In the genomic region with DNA sequence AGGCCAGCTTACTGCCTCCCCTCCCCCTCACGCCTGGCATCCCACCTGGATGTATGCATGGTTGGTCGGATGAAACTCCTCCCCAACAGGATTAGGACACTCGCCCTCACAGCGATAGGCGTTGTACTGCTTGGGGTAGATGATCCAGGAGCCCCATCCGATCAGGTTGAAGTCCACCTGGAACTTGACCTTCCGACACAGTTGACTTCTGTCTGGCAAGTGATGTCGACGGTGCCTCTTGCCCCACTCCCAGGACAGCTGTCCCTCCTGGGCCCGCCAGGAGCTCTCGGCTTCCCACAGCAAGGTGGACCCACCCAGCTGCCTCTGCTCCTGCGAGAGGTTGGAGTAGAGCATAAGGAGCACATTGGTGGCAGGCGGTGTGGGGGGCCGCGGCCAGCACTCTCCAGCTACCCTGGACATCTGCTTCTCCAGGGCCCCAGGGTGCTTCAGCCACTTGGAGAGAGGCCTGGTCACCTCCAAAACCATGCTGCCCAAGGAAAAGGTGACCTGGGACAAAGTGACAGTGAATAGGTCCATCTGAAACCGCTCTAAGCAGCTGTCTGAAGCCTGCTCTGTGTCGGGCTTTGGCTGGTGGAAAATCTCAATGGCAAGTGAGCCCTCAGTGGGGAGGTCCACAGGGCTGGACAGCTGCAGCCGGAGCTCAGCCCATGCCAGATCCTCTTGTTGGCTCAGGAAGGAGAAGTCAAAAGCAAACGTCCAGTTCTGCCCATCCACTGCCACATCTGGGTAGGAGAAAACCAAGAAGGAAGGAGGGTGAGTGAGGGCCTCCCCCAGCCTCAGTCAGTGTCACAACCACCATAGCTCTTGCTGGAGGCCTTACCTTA, we compare ENCODE assay signal across 1 cellular context.
TF ChIP-seq lines count a peak whose summit lies in the region.

No MANE protein-coding gene starts in this region.

TF ChIP-seq in IMR-90, 13 proteins besides CTCF, POLR2A, EP300 and RAD21:
- TF ChIP-seq NFE2L2 (IDR thresholded peaks at IDR 0.05; ENCODE audit: low read depth, low read length) (no peak), USF2 (IDR thresholded peaks at IDR 0.05; ENCODE audit: low read depth, low read length) (no peak), RCOR1 (IDR thresholded peaks at IDR 0.05; ENCODE audit: insufficient replicate concordance, low read length) (no peak), MAFK (IDR thresholded peaks at IDR 0.05; ENCODE audit: low read depth, low read length) (no peak), CEBPB (IDR thresholded peaks at IDR 0.05; ENCODE audit: low read depth, low read length) (no peak), SMC3 (IDR thresholded peaks at IDR 0.05; ENCODE audit: low read depth, low read length) (no peak), RFX5 (IDR thresholded peaks at IDR 0.05; ENCODE audit: low read depth, low read length) (no peak), MXI1 (IDR thresholded peaks at IDR 0.05; ENCODE audit: borderline replicate concordance, low read depth, low read length) (no peak), CHD1 (IDR thresholded peaks at IDR 0.05; ENCODE audit: low read depth, low read length) (no peak), MAZ (IDR thresholded peaks at IDR 0.05; ENCODE audit: borderline replicate concordance, low read depth, low read length) (no peak)
- TF ChIP-seq, protein P1, sequence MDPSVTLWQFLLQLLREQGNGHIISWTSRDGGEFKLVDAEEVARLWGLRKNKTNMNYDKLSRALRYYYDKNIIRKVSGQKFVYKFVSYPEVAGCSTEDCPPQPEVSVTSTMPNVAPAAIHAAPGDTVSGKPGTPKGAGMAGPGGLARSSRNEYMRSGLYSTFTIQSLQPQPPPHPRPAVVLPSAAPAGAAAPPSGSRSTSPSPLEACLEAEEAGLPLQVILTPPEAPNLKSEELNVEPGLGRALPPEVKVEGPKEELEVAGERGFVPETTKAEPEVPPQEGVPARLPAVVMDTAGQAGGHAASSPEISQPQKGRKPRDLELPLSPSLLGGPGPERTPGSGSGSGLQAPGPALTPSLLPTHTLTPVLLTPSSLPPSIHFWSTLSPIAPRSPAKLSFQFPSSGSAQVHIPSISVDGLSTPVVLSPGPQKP (IDR thresholded peaks at IDR 0.05; ENCODE audit: borderline replicate concordance, low read depth, low read length), result no peak
